In the genomic region with DNA sequence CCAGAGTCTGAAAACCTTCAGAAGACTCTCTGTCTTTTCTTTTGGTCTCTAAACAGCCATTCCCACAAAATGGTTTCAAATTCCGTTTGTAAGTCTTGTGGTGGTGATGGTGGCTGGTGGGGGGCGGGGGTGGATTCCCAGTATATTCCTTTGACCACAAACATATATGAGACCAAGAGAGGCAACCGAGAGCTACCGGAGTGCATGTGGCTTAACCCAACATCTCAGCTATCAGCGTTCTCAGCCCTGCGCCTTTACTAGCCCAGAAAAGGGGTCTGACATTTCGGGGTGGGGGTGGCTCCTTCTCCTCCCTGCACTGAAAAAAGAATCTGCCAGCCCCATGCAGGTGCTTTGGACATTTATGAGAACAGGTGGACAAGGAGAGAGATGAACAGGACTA, we compare ENCODE assay signal across 22 cellular contexts.
DNase-seq lines count a peak whose midpoint lies in the region; ATAC-seq and TF ChIP-seq lines count a peak whose summit lies in the region.
"Had no signal": no experiment of that assay in that cellular context is flagged by ENCODE, and none has a peak within 500 bp of the region (broad histone marks: within the 10 kb centered on the region; RNA-seq: fewer than 3 reads in every experiment).

No MANE protein-coding gene starts in this region.

- H3F3A ChIP-seq in MM.1S (ENCODE audit: insufficient read depth, low read length), result no peaks in the 10 kb centered on the region

- DNase-seq in G401 (ENCODE audit: low spot score), result peak; percentile 8
- DNase-seq in MM.1S, result no peak
- DNase-seq in esophagus muscularis mucosa (ENCODE audit: extremely low spot score), result peak; percentile 81
- peak; percentile 61 to 72 for DNase-seq in vagina (ENCODE audit: extremely low spot score in 2 of 2)
- no peak for DNase-seq in NCI-H2029 treated with DMSO at 0.1 percent for 48 hours (lab: John Stamatoyannopoulos, UW)
- DNase-seq in NCI-H524 (lab: John Stamatoyannopoulos, UW), result no peak
- DNase-seq: 8988T; ACHN; BE2C; CD4-positive, alpha-beta memory T cell; CD4-positive, CD25-positive, alpha-beta regulatory T cell; CD8-positive, alpha-beta memory T cell; COR-L47; DMS 273 treated with DMSO at 0.1 percent for 48 hours; DMS153; DMS53; DMS79; DND-41; EL; GF-D8 had no signal

- TF ChIP-seq POLR2A in esophagus muscularis mucosa (IDR thresholded peaks at IDR 0.05; ENCODE audit: low read depth), result no peak
- no peak for TF ChIP-seq POLR2A in vagina (IDR thresholded peaks at IDR 0.05)

- H2AFZ ChIP-seq in MM.1S (ENCODE audit: low read length), result 0 out of 2 replicates have a peak overlapping the region, but pooled peaks have one; percentile 20

- no peaks in the 10 kb centered on the region for H3K9me3 ChIP-seq in MM.1S (replicated peaks; ENCODE audit: insufficient read depth, low read length)
- no peaks in the 10 kb centered on the region for H3K9me3 ChIP-seq in esophagus muscularis mucosa
- no peaks in the 10 kb centered on the region for H3K9me3 ChIP-seq in vagina
- H3K9me3 ChIP-seq: BE2C, BLaER1 had no signal

- no peaks in the 10 kb centered on the region for H4K20me1 ChIP-seq in MM.1S (ENCODE audit: insufficient read depth, low read length)
- H4K20me1 ChIP-seq: BLaER1 had no signal

- no peak overlapping the region for H3K27ac ChIP-seq in MM.1S (ENCODE audit: low read length)
- H3K27ac ChIP-seq in esophagus muscularis mucosa (replicated peaks in 1 of 4), result no peak overlapping the region
- no peak overlapping the region for H3K27ac ChIP-seq in vagina
- H3K27ac ChIP-seq: BLaER1 had no signal

- H3K4me3 ChIP-seq in MM.1S (ENCODE audit: low read length) (peak overlapping the region; percentile 38; the same call in 1 of the 2 replicates), esophagus muscularis mucosa (no peak overlapping the region), vagina (no peak overlapping the region)
- H3K4me3 ChIP-seq: BLaER1 had no signal

- in situ Hi-C loops in G401 (cut with HindIII; ENCODE audit: low sequenced_read_pairs), result no loop called here

- WGBS in esophagus muscularis mucosa, result 80% methylated on average over 7 of the region's 7 CpGs

- H3K9me2 ChIP-seq in MM.1S (replicated peaks; ENCODE audit: insufficient read depth, low read length), result no peaks in the 10 kb centered on the region

- H3K4me2 ChIP-seq in MM.1S (ENCODE audit: low read depth, low read length), result peak overlapping the region; percentile 66
- H3K4me2 ChIP-seq: BLaER1 had no signal

- H3K27me3 ChIP-seq in MM.1S (replicated peaks; ENCODE audit: insufficient read depth, low read length) (no peaks in the 10 kb centered on the region), esophagus muscularis mucosa (no peaks in the 10 kb centered on the region), vagina (no peaks in the 10 kb centered on the region)
- H3K27me3 ChIP-seq: BE2C, BLaER1 had no signal

- TF ChIP-seq CTCF in MM.1S (IDR thresholded peaks at IDR 0.05; ENCODE audit: low read length), result no peak
- TF ChIP-seq CTCF in esophagus muscularis mucosa (IDR thresholded peaks at IDR 0.05), result no peak
- TF ChIP-seq CTCF in vagina (IDR thresholded peaks at IDR 0.05), result no peak

- intact Hi-C loops in esophagus muscularis mucosa (cut with DNase I), result loop anchor here (2.0 to 5.0 kb wide), 2 partner anchors 142 to 454 kb away; no protein-coding TSS in a partner anchor
- intact Hi-C loops in vagina (cut with DNase I), result no loop called here

- TF ChIP-seq EP300 in esophagus muscularis mucosa (IDR thresholded peaks at IDR 0.05), result no peak

- ATAC-seq in GM19463 (IDR thresholded peaks at IDR 0.05; ENCODE audit: unreplicated experiment), result no peak

- no peaks in the 10 kb centered on the region for H3K36me3 ChIP-seq in MM.1S (replicated peaks; ENCODE audit: insufficient read depth, low read length)
- H3K36me3 ChIP-seq in esophagus muscularis mucosa, result no peaks in the 10 kb centered on the region
- no peaks in the 10 kb centered on the region for H3K36me3 ChIP-seq in vagina
- H3K36me3 ChIP-seq: BE2C, BLaER1 had no signal

- 0 out of 2 replicates have a peak, but pooled peaks cover 4% of the 10 kb centered on the region for H3K4me1 ChIP-seq in MM.1S (ENCODE audit: low read length)
- H3K4me1 ChIP-seq in esophagus muscularis mucosa, result peaks cover 0 to 46% (median 44%) of the 10 kb centered on the region in 4 donors
- peaks cover 20% of the 10 kb centered on the region for H3K4me1 ChIP-seq in vagina
- H3K4me1 ChIP-seq: BE2C, BLaER1 had no signal

- H3K9ac ChIP-seq in MM.1S (ENCODE audit: low read length), result no peak overlapping the region
- H3K9ac ChIP-seq: BLaER1 had no signal

- no peaks in the 10 kb centered on the region for H3K79me2 ChIP-seq in MM.1S (ENCODE audit: low read length)

Comparison
In these comparisons a context has a peak if more than half of its experiments do, and no peak if none do; other contexts are left out.
1. DNase-seq: peak in G401 (single experiment), esophagus muscularis mucosa (single experiment) and vagina (2 of 2); none in MM.1S (single experiment), NCI-H2029 treated with DMSO at 0.1 percent for 48 hours (single experiment) and NCI-H524 (0 of 2).